Comparison of ENCODE assay signal across 8 cellular contexts in the genomic region with DNA sequence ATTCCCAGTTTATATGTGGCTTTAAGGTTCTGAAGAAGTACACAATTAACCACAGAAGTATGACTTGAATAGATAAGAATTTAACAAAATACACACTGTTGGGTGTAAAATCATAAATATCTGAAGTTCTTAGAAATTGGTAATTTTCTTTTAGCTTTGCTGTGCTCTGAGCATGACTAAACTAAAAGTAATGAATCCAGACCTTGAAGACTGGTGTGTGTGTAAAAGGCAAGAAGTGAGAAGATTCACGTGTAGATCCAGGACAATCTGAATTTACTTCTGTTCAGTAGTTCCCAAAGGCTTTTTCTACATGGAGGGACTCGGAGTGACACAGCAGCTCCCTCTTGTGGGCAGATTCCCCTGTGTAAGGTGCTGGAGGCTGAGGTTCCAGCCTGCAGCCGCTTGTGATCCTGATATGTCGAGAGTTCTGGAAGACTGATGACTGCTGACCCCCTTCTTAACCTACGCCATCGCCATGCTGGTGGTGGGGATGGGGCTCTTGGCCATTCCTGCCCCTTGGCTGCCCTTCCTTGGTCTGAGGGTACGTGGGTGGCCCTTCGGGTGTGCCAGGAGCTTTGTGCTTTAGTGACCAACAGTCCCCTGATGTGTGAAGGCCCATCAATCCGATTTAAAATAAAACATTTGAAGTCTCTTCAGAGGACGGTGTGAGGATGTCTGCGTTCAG.
DNase-seq lines count a peak whose midpoint lies in the region; ATAC-seq and TF ChIP-seq lines count a peak whose summit lies in the region.

No MANE protein-coding gene starts in this region.

- ATAC-seq in lung (ENCODE audit: insufficient read depth, low FRiP score) (no peak), HG03469 (IDR thresholded peaks at IDR 0.05; ENCODE audit: unreplicated experiment) (no peak)

- no peaks in the 10 kb centered on the region for H3K27me3 ChIP-seq in lung (ENCODE audit: control insufficient read depth, insufficient read depth)

- no peaks in the 10 kb centered on the region for H3K36me3 ChIP-seq in lung (ENCODE audit: control insufficient read depth in 2 of 2, insufficient read depth in 2 of 2, low read length in 2 of 2)

- H3K9me3 ChIP-seq in lung (ENCODE audit: control insufficient read depth in 2 of 2, insufficient read depth in 1 of 2, low read length in 1 of 2), result no peaks in the 10 kb centered on the region

- WGBS in lung, 2 donors, result 46 to 48% methylated on average over 11 of the region's 11 CpGs

- DNase-seq in AG09319 (ENCODE audit: extremely low read depth, low read depth) (peak; percentile 63), GM20000 (ENCODE audit: low spot score) (peak; percentile 88), NCI-H524 (lab: John Stamatoyannopoulos, UW) (peak; percentile 82 to 83), ecto neural progenitor cell (ENCODE audit: low spot score) (peak; percentile 82), lung (ENCODE audit: low spot score) (peak; percentile 75)
- DNase-seq in activated CD4-positive, alpha-beta T cell treated with anti-CD3 and anti-CD28 coated beads, Interleukin-2, amount 10 ng/mL, durations not matched to agents 24 days and 14 days, result peak; percentile 91
- peak; percentile 42 for DNase-seq in stimulated activated CD8-positive, alpha-beta memory T cell treated with anti-CD3 and anti-CD28 coated beads, Interleukin-12 subunit alpha, Interleukin-12 subunit beta, amount 100 ng/mL, for 1 hour (ENCODE audit: low read depth)

- peaks cover 20% of the 10 kb centered on the region for H3K4me1 Mint-ChIP-seq in activated CD4-positive, alpha-beta T cell treated with anti-CD3 and anti-CD28 coated beads, Interleukin-2, amount 10 ng/mL, durations not matched to agents 24 days and 14 days

- H3K27ac ChIP-seq in lung (ENCODE audit: low read depth in 1 of 2, low read length in 1 of 2), result no peak overlapping the region

- no peaks in the 10 kb centered on the region for H3K27me3 Mint-ChIP-seq in activated CD4-positive, alpha-beta T cell treated with anti-CD3 and anti-CD28 coated beads, Interleukin-2, amount 10 ng/mL, durations not matched to agents 24 days and 14 days

- H3K27ac Mint-ChIP-seq in activated CD4-positive, alpha-beta T cell treated with anti-CD3 and anti-CD28 coated beads, Interleukin-2, amount 10 ng/mL, durations not matched to agents 24 days and 14 days, result no peak overlapping the region

- no peak overlapping the region for H3K4me3 ChIP-seq in lung

- TF ChIP-seq CTCF in AG09319 (IDR thresholded peaks at IDR 0.05; ENCODE audit: low read depth, low read length) (peak; percentile 94), GM20000 (IDR thresholded peaks at IDR 0.05; ENCODE audit: extremely low read depth, missing control alignments) (peak; percentile 83), lung (IDR thresholded peaks at IDR 0.05; ENCODE audit: control extremely low read depth, extremely low read depth) (peak; percentile 58)

- intact Hi-C loops in activated CD4-positive, alpha-beta T cell treated with anti-CD3 and anti-CD28 coated beads, Interleukin-2, amount 10 ng/mL, durations not matched to agents 24 days and 14 days (cut with micrococcal nuclease), result no loop called here

- H3K9me3 Mint-ChIP-seq in activated CD4-positive, alpha-beta T cell treated with anti-CD3 and anti-CD28 coated beads, Interleukin-2, amount 10 ng/mL, durations not matched to agents 24 days and 14 days, result no peaks in the 10 kb centered on the region

- no peak overlapping the region for H3K4me3 Mint-ChIP-seq in activated CD4-positive, alpha-beta T cell treated with anti-CD3 and anti-CD28 coated beads, Interleukin-2, amount 10 ng/mL, durations not matched to agents 24 days and 14 days

- H3K36me3 Mint-ChIP-seq in activated CD4-positive, alpha-beta T cell treated with anti-CD3 and anti-CD28 coated beads, Interleukin-2, amount 10 ng/mL, durations not matched to agents 24 days and 14 days (ENCODE audit: low read depth), result peaks cover 2% of the 10 kb centered on the region

- peaks cover 0 to 6% of the 10 kb centered on the region in 2 donors for H3K4me1 ChIP-seq in lung (ENCODE audit: control insufficient read depth in 2 of 2, insufficient read depth in 2 of 2, low read length in 2 of 2)
